ENCODE assay signal across 23 cellular contexts in genomic region chr15:94791008-94791407, GRCh38.
DNase-seq lines count a peak whose midpoint lies in the region; ATAC-seq, FAIRE-seq and TF ChIP-seq lines count a peak whose summit lies in the region.
"Had no signal": no experiment of that assay in that cellular context is flagged by ENCODE, and none has a peak within 500 bp of the region (broad histone marks: within the 10 kb centered on the region; RNA-seq: fewer than 3 reads in every experiment).

No MANE protein-coding gene starts in this region.

- POLR2A ChIA-PET in A549 (lab: Yijun Ruan, JAX) (no interaction called here), RWPE1 (lab: Yijun Ruan, JAX; ENCODE audit: low non-redundant PET) (no interaction called here)

- H3K4me1 ChIP-seq in A549 (no peaks in the 10 kb centered on the region), ascending aorta (no peaks in the 10 kb centered on the region)
- H3K4me1 ChIP-seq: BLaER1 had no signal

- intact Hi-C loops in ascending aorta (cut with DNase I): no loop called here

- H3K9me3 ChIP-seq in A549 (0 out of 3 replicates have a peak, but pooled peaks cover 7% of the 10 kb centered on the region), ascending aorta (no peaks in the 10 kb centered on the region)
- H3K9me3 ChIP-seq: BLaER1 had no signal

- 3% methylated on average over 2 of the region's 2 CpGs for WGBS in A549 (ENCODE audit: missing lambda C conversion rate)

- no peak for ATAC-seq in A549
- ATAC-seq in esophagus mucosa: peak; percentile 55
- ATAC-seq in HG03457 (IDR thresholded peaks at IDR 0.05; ENCODE audit: unreplicated experiment): no peak
- ATAC-seq in GM18520 (IDR thresholded peaks at IDR 0.05; ENCODE audit: unreplicated experiment): no peak
- ATAC-seq in GM19035 (IDR thresholded peaks at IDR 0.05; ENCODE audit: unreplicated experiment): no peak
- ATAC-seq: PC-3 had no signal

- no peak overlapping the region for H3K27ac ChIP-seq in A549
- H3K27ac ChIP-seq in RWPE1: no peak overlapping the region
- H3K27ac ChIP-seq in ascending aorta: no peak overlapping the region
- H3K27ac ChIP-seq: BLaER1 had no signal

- H3K27me3 ChIP-seq in bronchial epithelial cell (ENCODE audit: control insufficient read depth, insufficient read depth, low read length): no peaks in the 10 kb centered on the region
- H3K27me3 ChIP-seq in ascending aorta: no peaks in the 10 kb centered on the region
- H3K27me3 ChIP-seq: BLaER1 had no signal

- H3K4me2 ChIP-seq in A549: no peak overlapping the region
- H3K4me2 ChIP-seq: BLaER1 had no signal

- CTCF ChIA-PET in A549 (lab: Yijun Ruan, JAX) (no interaction called here), RWPE1 (lab: Yijun Ruan, JAX) (interaction anchor here (0.7 kb wide), 1 partner anchor 285 kb away, joined by 5 read pairs; no protein-coding TSS in a partner anchor)

- TF ChIP-seq RAD21 in A549 (conservative IDR thresholded peaks at IDR 0.05 in 1 of 2, IDR thresholded peaks at IDR 0.05 in 1 of 2): no peak

- DNase-seq in A549 (ENCODE audit: low read depth in 1 of 2, low spot score in 1 of 2) (no peak), RWPE1 (ENCODE audit: low spot score) (peak; percentile 80), bronchial epithelial cell (ENCODE audit: low read depth) (peak; percentile 87), ascending aorta (ENCODE audit: low spot score in 2 of 2) (no peak)
- DNase-seq: 8988T; CD4-positive, CD25-positive, alpha-beta regulatory T cell; DMS153; DND-41; H7; NCI-H1105 treated with DMSO at 0.1 percent for 48 hours; NCI-H146; NCI-H1930; NCI-H2107; NCI-H524; NCI-H748 treated with DMSO at 0.1 percent for 48 hours; PC-3; Right ventricle myocardium superior had no signal

- FAIRE-seq in A549 (lab: Jason Lieb, UNC) (no peak), bronchial epithelial cell (lab: Jason Lieb, UNC) (no peak)
- FAIRE-seq: GM12892 had no signal

- no peak for TF ChIP-seq POLR2A in A549 (IDR thresholded peaks at IDR 0.05; ENCODE audit: low read length)

- TF ChIP-seq CTCF in A549 (IDR thresholded peaks at IDR 0.05) (no peak), RWPE1 (conservative IDR thresholded peaks at IDR 0.05; ENCODE audit: low read depth) (no peak), bronchial epithelial cell (IDR thresholded peaks at IDR 0.05; ENCODE audit: insufficient read depth, low read length, severe bottlenecking) (no peak), ascending aorta (IDR thresholded peaks at IDR 0.05) (no peak)

- no peak overlapping the region for H3K4me3 ChIP-seq in A549
- no peak overlapping the region for H3K4me3 ChIP-seq in bronchial epithelial cell (ENCODE audit: low read depth, low read length)
- no peak overlapping the region for H3K4me3 ChIP-seq in ascending aorta
- H3K4me3 ChIP-seq: BLaER1 had no signal

- no peak for TF ChIP-seq EP300 in A549 (IDR thresholded peaks at IDR 0.05)

- H3K36me3 ChIP-seq in bronchial epithelial cell (ENCODE audit: control insufficient read depth, insufficient read depth, low read length): no peaks in the 10 kb centered on the region
- H3K36me3 ChIP-seq in ascending aorta: no peaks in the 10 kb centered on the region
- H3K36me3 ChIP-seq: BLaER1 had no signal

TF ChIP-seq in A549, 52 proteins besides CTCF, POLR2A, EP300 and RAD21:
- TF ChIP-seq NPAS2 (CRISPR knock-in tag; IDR thresholded peaks at IDR 0.05; ENCODE audit: borderline replicate concordance) (no peak), FOSL2 (IDR thresholded peaks at IDR 0.05) (no peak), FOSL2 (CRISPR knock-in tag; IDR thresholded peaks at IDR 0.05) (peak; percentile 54; the same call in 1 of the 2 replicates)
TF ChIP-seq in A549: peak in this region for 1.

Comparison
In these comparisons a context has a peak if more than half of its experiments do, and no peak if none do; other contexts are left out.
1. DNase-seq: peak in RWPE1 (single experiment) and bronchial epithelial cell (single experiment); none in A549 (0 of 2) and ascending aorta (0 of 2).